In the genomic region with DNA sequence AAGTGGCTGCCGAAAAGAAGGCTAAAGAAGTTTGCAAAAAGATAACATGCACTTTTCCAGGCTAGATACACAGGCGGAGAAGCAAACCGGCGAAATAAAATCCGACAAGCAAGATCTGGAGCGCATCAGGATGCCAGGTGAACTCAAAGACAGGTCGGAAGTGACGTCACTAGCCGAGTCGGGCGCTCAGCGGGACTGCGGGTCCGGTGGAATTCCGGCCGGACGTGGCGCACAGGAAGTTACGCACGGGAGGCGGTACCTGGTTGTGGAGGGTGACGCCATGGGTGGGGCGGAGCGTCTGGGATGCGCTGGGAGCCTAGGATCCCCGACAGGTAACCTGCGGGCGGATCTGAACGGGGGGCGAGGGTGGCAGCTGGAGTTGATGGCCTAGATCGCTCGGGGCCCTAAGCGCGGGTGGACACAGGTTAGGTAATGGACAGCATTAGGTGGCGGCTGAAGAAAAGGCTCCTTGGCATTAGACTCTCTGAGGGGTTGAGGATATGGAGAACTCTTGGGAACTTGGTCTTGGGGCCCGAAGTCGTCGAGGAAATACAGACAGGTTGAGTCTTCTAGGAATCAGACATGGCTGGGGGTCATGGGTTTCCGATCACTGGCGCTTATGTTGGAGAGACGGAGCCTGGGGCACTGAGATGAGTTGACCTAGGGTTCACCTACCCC, we compare ENCODE assay signal across 8 cellular contexts. TPM values are rescaled to one million over a fixed set of nuclear protein-coding genes. Genes with fewer than 3 reads are reported as not detected.
DNase-seq lines count a peak whose midpoint lies in the region; ATAC-seq and TF ChIP-seq lines count a peak whose summit lies in the region.

No MANE protein-coding gene starts in this region.

- TF ChIP-seq CTCF in AG04449 (IDR thresholded peaks at IDR 0.05; ENCODE audit: insufficient read depth, low read length, missing control alignments) (no peak), colonic mucosa (IDR thresholded peaks at IDR 0.05) (no peak)

- POLR2A ChIA-PET in AG04449 (lab: Yijun Ruan, JAX) = no interaction called here

- intact Hi-C loops in colonic mucosa (cut with DNase I) = no loop called here

- H3K4me1 ChIP-seq in colonic mucosa = peaks cover 4% of the 10 kb centered on the region

- CTCF ChIA-PET in AG04449 (lab: Yijun Ruan, JAX) = no interaction called here

- ATAC-seq in GM19025 (IDR thresholded peaks at IDR 0.05; ENCODE audit: low read depth, unreplicated experiment) = peak; percentile 100
- peak; percentile 99 for ATAC-seq in HG03280 (IDR thresholded peaks at IDR 0.05; ENCODE audit: unreplicated experiment)

- no peaks in the 10 kb centered on the region for H3K27me3 ChIP-seq in colonic mucosa

- peak overlapping the region; percentile 57 to 81 for H3K9ac ChIP-seq in colonic mucosa (ENCODE audit: low read depth in 2 of 2, low read length in 2 of 2)

- peak; percentile 55 for DNase-seq in AG04449 (ENCODE audit: low read depth, low spot score)
- DNase-seq in NCI-H510A (lab: John Stamatoyannopoulos, UW) = peak; percentile 97
- peak; percentile 97 for DNase-seq in activated CD4-positive, alpha-beta T cell treated with anti-CD3 and anti-CD28 coated beads for 48 hours
- DNase-seq in colonic mucosa = peak; percentile 98
- peak; percentile 92 for DNase-seq in kidney glomerular epithelial cell (lab: John Stamatoyannopoulos, UW)
- peak; percentile 97 for DNase-seq in stimulated activated CD4-positive, alpha-beta T cell treated with anti-CD3 and anti-CD28 coated beads, Interleukin-15, amount 100 ng/mL, for 24 hours

- H3K27ac ChIP-seq in colonic mucosa = peak overlapping the region; percentile 20

- H3K4me3 ChIP-seq in AG04449 (ENCODE audit: low read depth, low read length) (peak overlapping the region; percentile 96), colonic mucosa (peak overlapping the region; percentile 55)

- H3K36me3 ChIP-seq in colonic mucosa = no peaks in the 10 kb centered on the region

- H3K9me3 ChIP-seq in colonic mucosa = no peaks in the 10 kb centered on the region

RNA-seq across cellular contexts. Expression of gene EHHADH, which starts 29.0 kb away (rescaled TPM):
- total RNA-seq in colonic mucosa = 10 to 100 TPM; 32.7 to 48.9 TPM

Comparison
In these comparisons a context has a peak if more than half of its experiments do, and no peak if none do; other contexts are left out.
1. Peak in every context shown above with its lines: DNase-seq, ATAC-seq, H3K4me3 ChIP-seq and H3K27ac ChIP-seq.